1 cellular context compared by ENCODE assay signal in genomic region chr17:76745785-76746184, GRCh38.
A peak's percentile ranks its signal among the peaks of the same experiment; 100 is the strongest.
TF ChIP-seq lines count a peak whose summit lies in the region.

No MANE protein-coding gene starts in this region.

TF ChIP-seq in K562, 482 proteins besides CTCF, POLR2A, EP300 and RAD21:
- TF ChIP-seq ZNF316 (IDR thresholded peaks at IDR 0.05): peak; percentile 21; the same call in 1 of the 2 replicates
- peak; percentile 26; the same call in 1 of the 2 replicates for TF ChIP-seq C11orf30 (IDR thresholded peaks at IDR 0.05; ENCODE audit: low read depth)
